17 cellular contexts compared by ENCODE assay signal in the genomic region with DNA sequence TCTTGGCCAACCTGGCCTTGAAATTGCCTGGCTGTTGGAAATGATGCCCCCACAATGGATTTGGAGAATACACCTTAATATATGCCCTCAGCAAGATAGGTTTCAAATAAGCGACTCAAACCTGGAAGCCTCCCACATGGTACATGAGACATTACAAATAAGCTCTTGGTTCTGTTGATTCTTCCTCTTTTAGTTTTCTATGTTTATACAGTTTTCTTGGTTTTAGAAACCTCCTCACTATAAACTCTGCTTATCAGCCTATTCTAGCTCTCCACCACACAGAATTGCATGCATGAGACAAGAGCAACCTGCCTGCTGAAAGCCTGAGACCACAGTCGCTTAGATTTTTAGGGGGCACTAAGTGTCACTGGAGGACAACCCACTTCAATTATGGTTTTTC.
A peak's percentile ranks its signal among the peaks of the same experiment; 100 is the strongest.
DNase-seq lines count a peak whose midpoint lies in the region; ATAC-seq and TF ChIP-seq lines count a peak whose summit lies in the region.
"Had no signal": no experiment of that assay in that cellular context is flagged by ENCODE, and none has a peak within 500 bp of the region (broad histone marks: within the 10 kb centered on the region; RNA-seq: fewer than 3 reads in every experiment).

No MANE protein-coding gene starts in this region.

- H2AK9ac ChIP-seq in IMR-90 (replicated peaks; ENCODE audit: low read depth, low read length, poor library complexity) = no peak overlapping the region

- dilution Hi-C loops in IMR-90 (cut with HindIII; ENCODE audit: low sequenced_read_pairs, unreplicated experiment) = no loop called here

- peak overlapping the region; percentile 68 for H2BK120ac ChIP-seq in IMR-90 (ENCODE audit: low read depth, low read length)

- 0 out of 2 replicates have a peak overlapping the region, but pooled peaks have one; percentile 19 for H3K14ac ChIP-seq in IMR-90 (replicated peaks; ENCODE audit: low read depth, low read length)

- H3K9ac ChIP-seq in IMR-90 (ENCODE audit: low read depth, low read length) (no peak overlapping the region), SK-N-SH (no peak overlapping the region)
- H3K9ac ChIP-seq: BLaER1 had no signal

- peaks cover 4% of the 10 kb centered on the region; the same call in 1 of the 2 replicates for H3K9me1 ChIP-seq in IMR-90 (ENCODE audit: insufficient read depth, low read length)

- peak; percentile 15 for DNase-seq in GM13976 (ENCODE audit: low spot score)
- no peak for DNase-seq in IMR-90
- DNase-seq in SK-N-SH = no peak
- DNase-seq in foreskin melanocyte = no peak
- no peak for DNase-seq in esophagus squamous epithelium (lab: John Stamatoyannopoulos, UW)
- DNase-seq: 8988T; Calu3; CD8-positive, alpha-beta T cell; DMS79 treated with DMSO at 0.1 percent for 48 hours; GF-D8; H9; KBM-7 had no signal

- no peak overlapping the region for H3K23ac ChIP-seq in IMR-90 (ENCODE audit: low read depth, low read length)

- intact Hi-C loops in IMR-90 (cut with micrococcal nuclease) = loop anchor here (2.0 kb wide), 1 partner anchor 93 kb away; no protein-coding TSS in a partner anchor
- intact Hi-C loops in esophagus squamous epithelium (cut with DNase I) = no loop called here

- H3K27me3 ChIP-seq in IMR-90 (ENCODE audit: control insufficient read depth, insufficient read depth, low read length) (no peaks in the 10 kb centered on the region), SK-N-SH (ENCODE audit: insufficient read depth) (no peaks in the 10 kb centered on the region), esophagus squamous epithelium (no peaks in the 10 kb centered on the region)
- H3K27me3 ChIP-seq: BLaER1 had no signal

- TF ChIP-seq RAD21 in IMR-90 (IDR thresholded peaks at IDR 0.05; ENCODE audit: low read length) = no peak
- no peak for TF ChIP-seq RAD21 in SK-N-SH (IDR thresholded peaks at IDR 0.05; ENCODE audit: low read length)

- H2BK5ac ChIP-seq in IMR-90 (ENCODE audit: low read depth, low read length, poor library complexity, severe bottlenecking) = peak overlapping the region; percentile 18

- H2AFZ ChIP-seq in IMR-90 (replicated peaks; ENCODE audit: low read length, poor library complexity) = no peak overlapping the region
- H2AFZ ChIP-seq in SK-N-SH (ENCODE audit: low read depth) = no peak overlapping the region

- peak overlapping the region; percentile 28; the same call in 1 of the 2 replicates for H3K18ac ChIP-seq in IMR-90 (ENCODE audit: low read depth, low read length)

- no peak overlapping the region for H3K56ac ChIP-seq in IMR-90 (ENCODE audit: extremely low read depth, insufficient read depth, low read length)

- POLR2A ChIA-PET in IMR-90 (lab: Charles Lee; ENCODE audit: unreplicated experiment) = no interaction called here
- POLR2A ChIA-PET in SK-N-SH (lab: Yijun Ruan, JAX) = no interaction called here

- peaks cover 4% of the 10 kb centered on the region for H3K4me1 Mint-ChIP-seq in activated T-helper 17 cell treated with anti-CD3 and anti-CD28 coated beads, Interleukin-2, amount 50 U/mL, for 72 hours
- H3K4me1 Mint-ChIP-seq: IgD-negative memory B cell had no signal

- peak; percentile 41 for ATAC-seq in GM21529 (IDR thresholded peaks at IDR 0.05; ENCODE audit: unreplicated experiment)
- ATAC-seq in IMR-90 (ENCODE audit: low read depth) = no peak
- ATAC-seq in activated T-helper 17 cell treated with anti-CD3 and anti-CD28 coated beads, Interleukin-2, amount 50 U/mL, for 72 hours (replicated peaks) = peak; percentile 37
- no peak for ATAC-seq in HG03457 (IDR thresholded peaks at IDR 0.05; ENCODE audit: unreplicated experiment)
- ATAC-seq: CD8-positive, alpha-beta T cell had no signal

- H3K9me2 ChIP-seq in SK-N-SH = no peaks in the 10 kb centered on the region

- TF ChIP-seq CTCF in GM13976 (IDR thresholded peaks at IDR 0.05; ENCODE audit: borderline replicate concordance, control extremely low read depth, extremely low read depth, insufficient read depth, missing control alignments) = no peak
- no peak for TF ChIP-seq CTCF in IMR-90 (conservative IDR thresholded peaks at IDR 0.05; ENCODE audit: low read depth, low read length)
- no peak for TF ChIP-seq CTCF in SK-N-SH (IDR thresholded peaks at IDR 0.05)
- TF ChIP-seq CTCF in esophagus squamous epithelium (IDR thresholded peaks at IDR 0.05) = no peak

- H2BK15ac ChIP-seq in IMR-90 (ENCODE audit: low read depth, low read length) = peak overlapping the region; percentile 38; the same call in 1 of the 3 replicates

- TF ChIP-seq POLR2A in IMR-90 (IDR thresholded peaks at IDR 0.05; ENCODE audit: low read depth, low read length) = no peak
- no peak for TF ChIP-seq POLR2A in esophagus squamous epithelium (IDR thresholded peaks at IDR 0.05)

- H3K27me3 Mint-ChIP-seq in activated T-helper 17 cell treated with anti-CD3 and anti-CD28 coated beads, Interleukin-2, amount 50 U/mL, for 72 hours = peaks cover 13% of the 10 kb centered on the region

- TF ChIP-seq EP300 in SK-N-SH (IDR thresholded peaks at IDR 0.05; ENCODE audit: borderline replicate concordance in 1 of 2, low read depth in 1 of 2, low read length in 1 of 2) = no peak

- no peaks in the 10 kb centered on the region for H4K20me1 ChIP-seq in IMR-90 (ENCODE audit: insufficient read depth, low read length)
- H4K20me1 ChIP-seq in SK-N-SH (ENCODE audit: insufficient read depth) = no peaks in the 10 kb centered on the region
- H4K20me1 ChIP-seq: BLaER1 had no signal

- H2AK5ac ChIP-seq in IMR-90 (ENCODE audit: low read depth, low read length) = 0 out of 2 replicates have a peak overlapping the region, but pooled peaks have one; percentile 38

- peak overlapping the region; percentile 46; the same call in 1 of the 2 replicates for H4K91ac ChIP-seq in IMR-90 (ENCODE audit: insufficient read depth, low read depth, low read length)

- H3K4me1 ChIP-seq in IMR-90 (ENCODE audit: control insufficient read depth, insufficient read depth, low read length) (peaks cover 1% of the 10 kb centered on the region; the same call in 1 of the 2 replicates), SK-N-SH (ENCODE audit: control insufficient read depth in 1 of 2, insufficient read depth in 2 of 2, low read depth in 1 of 2, low read length in 1 of 2) (no peaks in the 10 kb centered on the region; a peak in 1 of 4 replicates), esophagus squamous epithelium (peaks cover 0 to 12% (median 3%) of the 10 kb centered on the region in 3 donors)
- H3K4me1 ChIP-seq: BLaER1 had no signal

- no peak overlapping the region for H4K8ac ChIP-seq in IMR-90 (ENCODE audit: low read depth in 2 of 2, low read length in 2 of 2)

- H3K27ac Mint-ChIP-seq in activated T-helper 17 cell treated with anti-CD3 and anti-CD28 coated beads, Interleukin-2, amount 50 U/mL, for 72 hours = no peak overlapping the region
- H3K27ac Mint-ChIP-seq: CD8-positive, alpha-beta T cell; H9; IgD-negative memory B cell had no signal

- CTCF ChIA-PET in IMR-90 (lab: Yijun Ruan, JAX) (no interaction called here), SK-N-SH (lab: Yijun Ruan, JAX) (interaction anchor here (0.7 kb wide), 1 partner anchor 263 kb away, joined by 3 read pairs; no protein-coding TSS in a partner anchor)

- H3K4me2 ChIP-seq in IMR-90 (ENCODE audit: low read depth, low read length) (no peak overlapping the region), SK-N-SH (no peak overlapping the region)
- H3K4me2 ChIP-seq: BLaER1 had no signal

- H3K36me3 Mint-ChIP-seq in activated T-helper 17 cell treated with anti-CD3 and anti-CD28 coated beads, Interleukin-2, amount 50 U/mL, for 72 hours (ENCODE audit: low read depth) = no peaks in the 10 kb centered on the region
- H3K36me3 Mint-ChIP-seq: CD8-positive, alpha-beta T cell; IgD-negative memory B cell had no signal

- WGBS in IMR-90 (ENCODE audit: extremely low coverage in 2 of 2, insufficient read length in 1 of 2), 2 experiments = no CpG with 5 or more reads among the region's 2 CpGs
- 73% methylated on average over 2 of the region's 2 CpGs for WGBS in SK-N-SH (ENCODE audit: low lambda C conversion rate)
- 89 to 94% methylated on average over 2 of the region's 2 CpGs for WGBS in esophagus squamous epithelium, 2 donors

- H3K36me3 ChIP-seq in IMR-90 (ENCODE audit: control insufficient read depth, insufficient read depth, low read length) (no peaks in the 10 kb centered on the region), SK-N-SH (replicated peaks in 1 of 2; ENCODE audit: control insufficient read depth in 1 of 2, insufficient read depth in 2 of 2, low read length in 1 of 2) (no peaks in the 10 kb centered on the region), esophagus squamous epithelium (no peaks in the 10 kb centered on the region)
- H3K36me3 ChIP-seq: BLaER1 had no signal

- H3K9me3 ChIP-seq in IMR-90 (ENCODE audit: control insufficient read depth, insufficient read depth, low read length) = no peaks in the 10 kb centered on the region
- no peaks in the 10 kb centered on the region for H3K9me3 ChIP-seq in SK-N-SH
- no peaks in the 10 kb centered on the region for H3K9me3 ChIP-seq in esophagus squamous epithelium
- H3K9me3 ChIP-seq: BLaER1 had no signal

- H3K4me3 ChIP-seq in IMR-90 (ENCODE audit: insufficient read depth, low read depth, low read length) = no peak overlapping the region
- H3K4me3 ChIP-seq in SK-N-SH (ENCODE audit: low read depth in 2 of 2, low read length in 1 of 2) = no peak overlapping the region
- H3K4me3 ChIP-seq in esophagus squamous epithelium = no peak overlapping the region
- H3K4me3 ChIP-seq: BLaER1 had no signal

- H3K27ac ChIP-seq in IMR-90 (ENCODE audit: insufficient read depth, low read length) = no peak overlapping the region
- no peak overlapping the region for H3K27ac ChIP-seq in SK-N-SH (ENCODE audit: low read depth in 2 of 2, low read length in 1 of 2)
- H3K27ac ChIP-seq in esophagus squamous epithelium = no peak overlapping the region
- H3K27ac ChIP-seq: BLaER1 had no signal

- in situ Hi-C loops in GM13976 (cut with MboI; ENCODE audit: low sequenced_read_pairs, unreplicated experiment) (no loop called here), IMR-90 (cut with MboI; ENCODE audit: low sequenced_read_pairs) (no loop called here)

- H3K4me3 Mint-ChIP-seq in activated T-helper 17 cell treated with anti-CD3 and anti-CD28 coated beads, Interleukin-2, amount 50 U/mL, for 72 hours = no peak overlapping the region
- H3K4me3 Mint-ChIP-seq: CD8-positive, alpha-beta T cell; H9; IgD-negative memory B cell had no signal

- no peaks in the 10 kb centered on the region for H3K79me2 ChIP-seq in SK-N-SH (ENCODE audit: insufficient read depth)

- H3K9me3 Mint-ChIP-seq in activated T-helper 17 cell treated with anti-CD3 and anti-CD28 coated beads, Interleukin-2, amount 50 U/mL, for 72 hours = no peaks in the 10 kb centered on the region
- H3K9me3 Mint-ChIP-seq: CD8-positive, alpha-beta T cell; H9; IgD-negative memory B cell had no signal

- H2BK20ac ChIP-seq in IMR-90 (ENCODE audit: low read depth, low read length) = peak overlapping the region; percentile 65

- H4K5ac ChIP-seq in IMR-90 (ENCODE audit: low read depth, low read length) = no peak overlapping the region; the same call in 1 of the 2 replicates

- H3F3A ChIP-seq in SK-N-SH (replicated peaks; ENCODE audit: insufficient read depth) = no peaks in the 10 kb centered on the region

- H3K79me1 ChIP-seq in IMR-90 (ENCODE audit: low read depth in 1 of 2, low read length in 2 of 2) = no peaks in the 10 kb centered on the region

- BruUV-seq in IMR-90 (replicated peaks; lab: Mats Ljungman, UMichigan) = no TSS peak

- H3K4ac ChIP-seq in IMR-90 (ENCODE audit: low read depth, low read length) = peak overlapping the region; percentile 24; the same call in 1 of the 2 replicates

TF ChIP-seq in SK-N-SH, 30 proteins besides CTCF, POLR2A, EP300 and RAD21:
- no peak for TF ChIP-seq EZH2phosphoT487 (IDR thresholded peaks at IDR 0.05; ENCODE audit: borderline replicate concordance, low read depth)

Comparison
In these comparisons a context has a peak if more than half of its experiments do, and no peak if none do; other contexts are left out.
1. ATAC-seq: peak in GM21529 (single experiment) and activated T-helper 17 cell treated with anti-CD3 and anti-CD28 coated beads, Interleukin-2, amount 50 U/mL, for 72 hours (single experiment); none in IMR-90 (single experiment) and HG03457 (single experiment).